In the genomic region with DNA sequence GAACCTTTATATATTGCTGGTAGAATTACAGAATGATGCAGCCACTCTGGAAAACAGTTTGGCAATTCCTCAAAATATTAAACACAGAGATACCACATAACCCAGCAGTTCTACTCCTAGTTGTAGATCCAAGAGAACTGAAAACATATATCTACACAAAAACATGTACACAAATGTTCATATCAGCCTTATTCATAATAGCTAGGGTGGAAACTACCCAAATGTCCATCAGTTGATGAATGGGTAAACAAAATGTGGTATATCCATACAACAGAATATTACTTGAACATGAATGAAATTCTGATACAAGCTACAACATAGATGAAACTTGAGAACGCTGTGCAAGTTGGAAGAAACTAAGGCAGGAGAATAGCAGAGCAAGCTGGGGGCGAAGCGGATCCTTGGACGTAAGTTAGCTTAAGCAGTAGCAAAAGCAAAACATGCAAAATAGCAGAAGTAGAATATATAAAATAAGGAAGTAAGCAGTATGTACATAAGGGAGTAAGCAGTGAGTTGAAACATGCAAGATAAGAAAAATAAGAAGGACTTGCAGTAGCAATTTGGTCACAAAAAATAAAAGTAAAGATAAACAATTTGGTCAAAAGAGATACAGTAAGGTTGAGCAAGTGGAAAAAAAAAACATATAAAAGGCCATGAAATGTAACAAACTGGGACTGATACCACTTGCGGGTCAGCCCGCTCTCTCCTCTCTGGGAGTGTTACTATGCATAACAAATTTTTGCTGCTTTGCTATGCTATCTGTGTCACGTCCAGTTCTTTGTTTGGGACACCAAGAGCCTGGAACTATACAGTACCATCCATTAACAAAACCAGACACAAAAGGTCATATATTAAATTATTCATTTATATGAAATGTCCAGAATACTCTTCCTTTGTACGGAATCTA, we compare ENCODE assay signal across 12 cellular contexts. TPM values are rescaled to one million over a fixed set of nuclear protein-coding genes. Genes with fewer than 3 reads are reported as not detected.
DNase-seq lines count a peak whose midpoint lies in the region; ATAC-seq and TF ChIP-seq lines count a peak whose summit lies in the region.
"Had no signal": no experiment of that assay in that cellular context is flagged by ENCODE, and none has a peak within 500 bp of the region (broad histone marks: within the 10 kb centered on the region; RNA-seq: fewer than 3 reads in every experiment).

No MANE protein-coding gene starts in this region.

- no peak for TF ChIP-seq POLR2A in sigmoid colon (IDR thresholded peaks at IDR 0.05)

- POLR2A ChIA-PET in naive thymus-derived CD4-positive, alpha-beta T cell (lab: Charles Lee) = no interaction called here
- POLR2A ChIA-PET in CD8-positive, alpha-beta T cell (lab: Charles Lee) = no interaction called here

- TF ChIP-seq EP300 in sigmoid colon (IDR thresholded peaks at IDR 0.05) = no peak

- WGBS in sigmoid colon, 2 donors = 65 to 88% methylated on average over 8 of the region's 8 CpGs

- TF ChIP-seq CTCF in sigmoid colon (IDR thresholded peaks at IDR 0.05) (no peak), brain microvascular endothelial cell (IDR thresholded peaks at IDR 0.05; ENCODE audit: low read depth, low read length, missing control alignments) (no peak)
- TF ChIP-seq CTCF in CD8-positive, alpha-beta T cell (IDR thresholded peaks at IDR 0.05) = no peak

- no peak overlapping the region for H3K27ac Mint-ChIP-seq in naive thymus-derived CD4-positive, alpha-beta T cell
- no peak overlapping the region for H3K27ac Mint-ChIP-seq in CD8-positive, alpha-beta T cell

- CTCF ChIA-PET in naive thymus-derived CD4-positive, alpha-beta T cell (lab: Charles Lee) = interaction anchor here (1.0 to 4.2 kb wide), 2 partner anchors 10 to 22 kb away, joined by 3 to 16 read pairs; no protein-coding TSS in a partner anchor
- CTCF ChIA-PET in CD8-positive, alpha-beta T cell (lab: Charles Lee) = interaction anchor here (3.8 to 8.3 kb wide), 2 partner anchors 10 to 23 kb away, joined by 26 to 60 read pairs; no protein-coding TSS in a partner anchor

- in situ Hi-C loops in brain microvascular endothelial cell (cut with HindIII; ENCODE audit: low pct_ligation_motif_present, low sequenced_read_pairs) = no loop called here

- H3K4me3 Mint-ChIP-seq in naive thymus-derived CD4-positive, alpha-beta T cell = no peak overlapping the region
- H3K4me3 Mint-ChIP-seq in CD8-positive, alpha-beta T cell = no peak overlapping the region
- H3K4me3 Mint-ChIP-seq: central memory CD8-positive, alpha-beta T cell had no signal

- H3K9me3 ChIP-seq in naive thymus-derived CD4-positive, alpha-beta T cell (ENCODE audit: control insufficient read depth in 2 of 3, low read length in 3 of 3) = no peaks in the 10 kb centered on the region
- no peaks in the 10 kb centered on the region for H3K9me3 ChIP-seq in sigmoid colon
- no peaks in the 10 kb centered on the region for H3K9me3 ChIP-seq in CD8-positive, alpha-beta T cell (ENCODE audit: low read length)
- H3K9me3 ChIP-seq: vagina had no signal

- no peaks in the 10 kb centered on the region for H3K9me3 Mint-ChIP-seq in naive thymus-derived CD4-positive, alpha-beta T cell
- H3K9me3 Mint-ChIP-seq in CD8-positive, alpha-beta T cell = no peaks in the 10 kb centered on the region
- H3K9me3 Mint-ChIP-seq: central memory CD8-positive, alpha-beta T cell had no signal

- no peaks in the 10 kb centered on the region for H3K36me3 Mint-ChIP-seq in naive thymus-derived CD4-positive, alpha-beta T cell
- H3K36me3 Mint-ChIP-seq in CD8-positive, alpha-beta T cell = no peaks in the 10 kb centered on the region

- ATAC-seq in GM18868 (IDR thresholded peaks at IDR 0.05; ENCODE audit: unreplicated experiment) (peak; percentile 77), HG02884 (IDR thresholded peaks at IDR 0.05; ENCODE audit: unreplicated experiment) (peak; percentile 54)
- peak; percentile 72 for ATAC-seq in naive thymus-derived CD4-positive, alpha-beta T cell
- no peak for ATAC-seq in CD8-positive, alpha-beta T cell

- DNase-seq in NOMO-1 treated with dmso at 0.1 percent for 144 hours (lab: John Stamatoyannopoulos, UW; ENCODE audit: unreplicated experiment) = peak; percentile 35
- no peak for DNase-seq in naive thymus-derived CD4-positive, alpha-beta T cell
- no peak for DNase-seq in activated CD4-positive, alpha-beta T cell treated with anti-CD3 and anti-CD28 coated beads for 4 hours
- DNase-seq in sigmoid colon = no peak
- no peak for DNase-seq in brain microvascular endothelial cell
- no peak for DNase-seq in CD8-positive, alpha-beta T cell
- DNase-seq: NCI-H2029, PC-9 had no signal

- peaks cover 0 to 15% (median 0%) of the 10 kb centered on the region in 5 donors for H3K27me3 Mint-ChIP-seq in naive thymus-derived CD4-positive, alpha-beta T cell
- H3K27me3 Mint-ChIP-seq in CD8-positive, alpha-beta T cell (ENCODE audit: low read depth) = peaks cover 3% of the 10 kb centered on the region

- no peaks in the 10 kb centered on the region for H3K36me3 ChIP-seq in naive thymus-derived CD4-positive, alpha-beta T cell (ENCODE audit: control insufficient read depth in 2 of 3, insufficient read depth in 3 of 3, low read length in 3 of 3)
- H3K36me3 ChIP-seq in sigmoid colon = no peaks in the 10 kb centered on the region
- no peaks in the 10 kb centered on the region for H3K36me3 ChIP-seq in brain microvascular endothelial cell (replicated peaks)
- no peaks in the 10 kb centered on the region for H3K36me3 ChIP-seq in CD8-positive, alpha-beta T cell (ENCODE audit: insufficient read depth, low read length)
- H3K36me3 ChIP-seq: vagina had no signal

- H3K4me3 ChIP-seq in naive thymus-derived CD4-positive, alpha-beta T cell (ENCODE audit: low read length) = no peak overlapping the region
- H3K4me3 ChIP-seq in sigmoid colon (no peak overlapping the region), brain microvascular endothelial cell (ENCODE audit: low read depth, low read length) (no peak overlapping the region)
- no peak overlapping the region for H3K4me3 ChIP-seq in CD8-positive, alpha-beta T cell (ENCODE audit: low read depth, low read length)
- H3K4me3 ChIP-seq: PC-9, vagina had no signal

- peaks cover 0 to 3% (median 0%) of the 10 kb centered on the region in 7 donors for H3K4me1 Mint-ChIP-seq in naive thymus-derived CD4-positive, alpha-beta T cell
- no peaks in the 10 kb centered on the region for H3K4me1 Mint-ChIP-seq in CD8-positive, alpha-beta T cell (ENCODE audit: low read depth)
- H3K4me1 Mint-ChIP-seq: central memory CD8-positive, alpha-beta T cell had no signal

- H3K4me1 ChIP-seq in naive thymus-derived CD4-positive, alpha-beta T cell (ENCODE audit: control insufficient read depth in 2 of 2, insufficient read depth in 2 of 2, low read length in 2 of 2) = no peaks in the 10 kb centered on the region
- no peaks in the 10 kb centered on the region for H3K4me1 ChIP-seq in sigmoid colon
- no peaks in the 10 kb centered on the region for H3K4me1 ChIP-seq in CD8-positive, alpha-beta T cell (ENCODE audit: insufficient read depth, low read length)
- H3K4me1 ChIP-seq: vagina had no signal

- H3K27ac ChIP-seq in naive thymus-derived CD4-positive, alpha-beta T cell (ENCODE audit: low read depth, low read length) = no peak overlapping the region
- H3K27ac ChIP-seq in sigmoid colon (no peak overlapping the region), brain microvascular endothelial cell (no peak overlapping the region)
- no peak overlapping the region for H3K27ac ChIP-seq in CD8-positive, alpha-beta T cell (ENCODE audit: low read depth, low read length)
- H3K27ac ChIP-seq: PC-9, vagina had no signal

- no peaks in the 10 kb centered on the region for H3K27me3 ChIP-seq in naive thymus-derived CD4-positive, alpha-beta T cell (ENCODE audit: control insufficient read depth in 2 of 2, insufficient read depth in 2 of 2, low read length in 2 of 2)
- H3K27me3 ChIP-seq in sigmoid colon = no peaks in the 10 kb centered on the region
- H3K27me3 ChIP-seq in brain microvascular endothelial cell (replicated peaks) = no peaks in the 10 kb centered on the region
- H3K27me3 ChIP-seq in CD8-positive, alpha-beta T cell (ENCODE audit: insufficient read depth, low read length) = no peaks in the 10 kb centered on the region
- H3K27me3 ChIP-seq: vagina had no signal

- intact Hi-C loops in naive thymus-derived CD4-positive, alpha-beta T cell (cut with micrococcal nuclease) = no loop called here
- intact Hi-C loops in sigmoid colon (cut with DNase I) = no loop called here
- intact Hi-C loops in CD8-positive, alpha-beta T cell (cut with DNase I, micrococcal nuclease) = no loop called here

RNA-seq across cellular contexts. Expression of a gene that starts 18.0 kb away (rescaled TPM):
- 10 to 100 TPM in 1 of 5 experiments, 1 to 10 TPM in 4; 2.4 to 39.5 (median 4.4) TPM for total RNA-seq in naive thymus-derived CD4-positive, alpha-beta T cell
- 1 to 10 TPM; 2.5 to 3.1 TPM for polyA plus RNA-seq in naive thymus-derived CD4-positive, alpha-beta T cell
- total RNA-seq in sigmoid colon = 10 to 100 TPM; 10.2 to 12.8 (median 11.3) TPM
- polyA plus RNA-seq in sigmoid colon = 10 to 100 TPM in 1 of 3 donors, 1 to 10 TPM in 2; 3.6 to 12.7 (median 3.7) TPM
- 1 to 10 TPM; 1.3 to 2.0 TPM for total RNA-seq in CD8-positive, alpha-beta T cell

RNA-seq across cellular contexts. Expression of a gene that starts 27.9 kb away (rescaled TPM):
- 10 to 100 TPM; 36.5 to 92.0 (median 44.4) TPM for total RNA-seq in naive thymus-derived CD4-positive, alpha-beta T cell
- polyA plus RNA-seq in naive thymus-derived CD4-positive, alpha-beta T cell = 10 to 100 TPM; 33.7 to 48.1 TPM
- 10 to 100 TPM; 23.5 to 36.3 (median 28.7) TPM for total RNA-seq in sigmoid colon
- polyA plus RNA-seq in sigmoid colon = 10 to 100 TPM; 16.6 to 39.7 (median 16.8) TPM
- total RNA-seq in CD8-positive, alpha-beta T cell = 10 to 100 TPM; 19.6 to 20.6 TPM

RNA-seq across cellular contexts. Expression of a gene that starts 38.9 kb away (rescaled TPM):
- 10 to 100 TPM; 18.2 to 35.1 (median 25.9) TPM for total RNA-seq in naive thymus-derived CD4-positive, alpha-beta T cell
- 10 to 100 TPM; 14.7 to 29.7 TPM for polyA plus RNA-seq in naive thymus-derived CD4-positive, alpha-beta T cell
- 10 to 100 TPM; 18.1 to 23.2 (median 20.8) TPM for total RNA-seq in sigmoid colon
- 10 to 100 TPM in 2 of 3 donors, 1 to 10 TPM in 1; 9.6 to 17.2 (median 12.0) TPM for polyA plus RNA-seq in sigmoid colon
- total RNA-seq in CD8-positive, alpha-beta T cell = 10 to 100 TPM; 11.6 to 11.9 TPM
